In the genomic region with DNA sequence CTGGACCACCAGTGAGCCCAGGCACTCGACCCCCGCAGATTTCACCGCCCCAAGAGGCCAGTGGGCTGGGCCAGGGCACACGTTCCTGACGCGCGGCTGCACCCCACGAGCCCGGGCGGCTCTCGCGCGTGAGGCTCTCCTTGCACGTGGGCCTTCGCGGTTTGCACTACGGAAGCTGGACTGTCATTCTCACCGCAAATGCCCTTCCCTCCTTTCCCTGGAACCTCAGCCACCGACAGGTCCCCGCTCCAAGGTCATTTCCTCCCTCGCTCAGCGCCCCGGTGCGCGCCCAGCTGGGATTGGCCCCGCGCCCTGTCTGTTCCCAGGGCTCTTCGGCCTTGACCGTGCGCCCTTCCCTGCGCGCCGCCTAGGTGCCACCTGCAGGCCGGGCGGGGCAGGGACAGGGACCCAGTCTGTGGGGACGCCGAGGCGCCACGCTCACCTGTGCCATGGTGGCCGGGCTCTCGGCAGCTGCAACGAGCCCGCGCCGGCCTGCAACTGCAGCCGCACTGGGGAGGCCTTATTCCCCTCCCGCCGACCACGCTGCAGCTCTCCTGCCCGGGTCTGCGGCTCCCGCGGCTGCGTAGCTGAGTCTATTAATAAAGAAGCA, we compare ENCODE assay signal across 8 cellular contexts. TPM values are rescaled to one million over a fixed set of nuclear protein-coding genes. Genes with fewer than 3 reads are reported as not detected.
DNase-seq lines count a peak whose midpoint lies in the region; ATAC-seq and TF ChIP-seq lines count a peak whose summit lies in the region.

No MANE protein-coding gene starts in this region.

- no peaks in the 10 kb centered on the region for H3K27me3 ChIP-seq in Panc1 (ENCODE audit: control insufficient read depth, insufficient read depth, low read length)

- peak; percentile 96 for TF ChIP-seq CTCF in Panc1 (IDR thresholded peaks at IDR 0.05)

- intact Hi-C loops in Panc1 (cut with micrococcal nuclease; ENCODE audit: unreplicated experiment) = no loop called here
- intact Hi-C loops in left ventricle myocardium superior (cut with micrococcal nuclease) = no loop called here

- in situ Hi-C loops in Panc1 (cut with HindIII; ENCODE audit: low pct_unique_long_range_greater_than_20kb, low sequenced_read_pairs) = no loop called here

- H3K4me1 ChIP-seq in Panc1 (ENCODE audit: control insufficient read depth, insufficient read depth, low read length) = peaks cover 16% of the 10 kb centered on the region

- no TSS peak for BruUV-seq in Panc1 (replicated peaks; lab: Mats Ljungman, UMichigan)

- peak overlapping the region; percentile 46 to 70 for H3K4me3 ChIP-seq in Panc1 (ENCODE audit: low read depth in 2 of 2, low read length in 2 of 2)
- peak overlapping the region; percentile 52 to 81 (median 66) for H3K4me3 ChIP-seq in skin epidermis

- DNase-seq in NCI-H2081 (lab: John Stamatoyannopoulos, UW) (peak; percentile 46 to 73), NCI-H2081 treated with DMSO at 0.1 percent for 48 hours (lab: John Stamatoyannopoulos, UW) (no peak), HPDE6-E6E7 (ENCODE audit: extremely low spot score) (peak; percentile 62), Panc1 (ENCODE audit: low read depth, low spot score) (no peak), activated gamma-delta T cell (lab: John Stamatoyannopoulos, UW) (peak; percentile 54), left ventricle myocardium superior (peak; percentile 93), OCI-M2 (lab: John Stamatoyannopoulos, UW; ENCODE audit: unreplicated experiment) (no peak)

- peak; percentile 84 for ATAC-seq in Panc1
- ATAC-seq in left ventricle myocardium superior = peak; percentile 67

- no peaks in the 10 kb centered on the region for H3K9me3 ChIP-seq in Panc1 (ENCODE audit: control insufficient read depth, insufficient read depth, low read depth, low read length)

- H3K36me3 ChIP-seq in Panc1 (ENCODE audit: control insufficient read depth, insufficient read depth, low read length) = no peaks in the 10 kb centered on the region

- peak overlapping the region; percentile 78 for H3K27ac ChIP-seq in Panc1 (ENCODE audit: low read length)
- peak overlapping the region in 7 of 21 experiments; percentile 6 to 95 (median 17) for H3K27ac ChIP-seq in skin epidermis

- POLR2A ChIA-PET in Panc1 (lab: Charles Lee) = interaction anchor here (0.6 to 0.7 kb wide), 3 partner anchors 24 to 572 kb away, joined by 5 to 17 read pairs (median 11); no protein-coding TSS in a partner anchor

- CTCF ChIA-PET in Panc1 (lab: Charles Lee) = interaction anchor here (0.6 to 0.9 kb wide), 5 partner anchors 9 to 1462 kb away, joined by 3 to 10 read pairs (median 3); no protein-coding TSS in a partner anchor

RNA-seq across cellular contexts. Expression of a gene that starts 2.1 kb away (rescaled TPM):
- total RNA-seq in Panc1 (2021; ENCODE audit: unreplicated experiment) (153 TPM), left ventricle myocardium superior (81.7 TPM)
- polyA plus RNA-seq in Panc1 (2012; ENCODE audit: insufficient read length) = 119 TPM

RNA-seq across cellular contexts. Expression of a gene that starts 59.8 kb away (rescaled TPM):
- 94.9 TPM for total RNA-seq in Panc1 (2021; ENCODE audit: unreplicated experiment)
- polyA plus RNA-seq in Panc1 (2012; ENCODE audit: insufficient read length) = 110 TPM
- 106 TPM for total RNA-seq in left ventricle myocardium superior

RNA-seq across cellular contexts. Expression of a gene that starts 59.9 kb away (rescaled TPM):
- total RNA-seq in Panc1 (2021; ENCODE audit: unreplicated experiment) (27.8 TPM), left ventricle myocardium superior (14.7 TPM)
- polyA plus RNA-seq in Panc1 (2012; ENCODE audit: insufficient read length) = 21.4 TPM

Comparison
In these comparisons a context has a peak if more than half of its experiments do, and no peak if none do; other contexts are left out.
1. DNase-seq: peak in NCI-H2081 (2 of 2), HPDE6-E6E7 (single experiment), activated gamma-delta T cell (single experiment) and left ventricle myocardium superior (single experiment); none in NCI-H2081 treated with DMSO at 0.1 percent for 48 hours (single experiment), Panc1 (single experiment) and OCI-M2 (single experiment).